ENCODE assay signal across 11 cellular contexts in genomic region chr12:59040651-59041050, GRCh38.
DNase-seq lines count a peak whose midpoint lies in the region; ATAC-seq and TF ChIP-seq lines count a peak whose summit lies in the region.
"Had no signal": no experiment of that assay in that cellular context is flagged by ENCODE, and none has a peak within 500 bp of the region (broad histone marks: within the 10 kb centered on the region; RNA-seq: fewer than 3 reads in every experiment).

No MANE protein-coding gene starts in this region.

- H3K4me2 ChIP-seq in PC-9 = peak overlapping the region; percentile 55

- H3K9me2 ChIP-seq in PC-9 (ENCODE audit: insufficient read depth) = no peaks in the 10 kb centered on the region; the same call in 1 of the 2 replicates

- no peaks in the 10 kb centered on the region for H3K27me3 ChIP-seq in PC-9 (ENCODE audit: insufficient read depth, low read depth)
- no peaks in the 10 kb centered on the region for H3K27me3 ChIP-seq in esophagus squamous epithelium

- no peaks in the 10 kb centered on the region for H4K20me1 ChIP-seq in PC-9 (ENCODE audit: insufficient read depth)

- peak overlapping the region; percentile 94 for H3K27ac Mint-ChIP-seq in Calu3 (ENCODE audit: unreplicated experiment)
- H3K27ac Mint-ChIP-seq in progenitor cell of endocrine pancreas = peak overlapping the region; percentile 25

- H3K4me3 Mint-ChIP-seq in Calu3 (ENCODE audit: low read depth, unreplicated experiment) (peak overlapping the region; percentile 28), progenitor cell of endocrine pancreas (ENCODE audit: low read depth) (no peak overlapping the region)

- TF ChIP-seq CTCF in Calu3 (IDR thresholded peaks at IDR 0.05; ENCODE audit: unreplicated experiment) (no peak), PC-9 (conservative IDR thresholded peaks at IDR 0.05) (no peak), esophagus squamous epithelium (IDR thresholded peaks at IDR 0.05) (no peak), progenitor cell of endocrine pancreas (IDR thresholded peaks at IDR 0.05; ENCODE audit: unreplicated experiment) (no peak)

- H3K27ac ChIP-seq in PC-9 (peak overlapping the region; percentile 69), esophagus squamous epithelium (peak overlapping the region; percentile 57 to 80 (median 78))

- H3K4me1 ChIP-seq in PC-9 (replicated peaks; ENCODE audit: insufficient read depth) = peaks cover 37% of the 10 kb centered on the region
- H3K4me1 ChIP-seq in esophagus squamous epithelium = peaks cover 17 to 73% (median 29%) of the 10 kb centered on the region in 3 donors

- no peak for DNase-seq in Calu3
- peak; percentile 10 to 52 for DNase-seq in PC-9
- no peak for DNase-seq in esophagus squamous epithelium (lab: John Stamatoyannopoulos, UW)
- no peak for DNase-seq in progenitor cell of endocrine pancreas (ENCODE audit: low spot score, unreplicated experiment)
- no peak for DNase-seq in mesenteric fat pad (ENCODE audit: low spot score)
- no peak for DNase-seq in activated naive CD4-positive, alpha-beta T cell (lab: John Stamatoyannopoulos, UW)
- DNase-seq: caudate nucleus, DMS79, NCI-H526 treated with DMSO at 0.1 percent for 48 hours had no signal

- peaks cover 2% of the 10 kb centered on the region; the same call in 1 of the 2 replicates for H3K9me3 ChIP-seq in PC-9 (ENCODE audit: insufficient read depth, low read depth)
- H3K9me3 ChIP-seq in esophagus squamous epithelium = no peaks in the 10 kb centered on the region

- no peaks in the 10 kb centered on the region for H3K79me2 ChIP-seq in PC-9 (ENCODE audit: low read depth)

- POLR2A ChIA-PET in PC-9 (lab: Charles Lee; ENCODE audit: unreplicated experiment) = interaction anchor here (0.5 kb wide), 1 partner anchor 23 kb away, joined by 4 read pairs; no protein-coding TSS in a partner anchor

- peaks cover 35% of the 10 kb centered on the region for H3K36me3 Mint-ChIP-seq in Calu3 (ENCODE audit: insufficient read depth, unreplicated experiment)
- H3K36me3 Mint-ChIP-seq in progenitor cell of endocrine pancreas (ENCODE audit: insufficient read depth) = no peaks in the 10 kb centered on the region

- no peak for TF ChIP-seq POLR2A in esophagus squamous epithelium (IDR thresholded peaks at IDR 0.05)

- no peaks in the 10 kb centered on the region for H3K9me3 Mint-ChIP-seq in Calu3 (ENCODE audit: low read depth, unreplicated experiment)
- H3K9me3 Mint-ChIP-seq in progenitor cell of endocrine pancreas (ENCODE audit: low read depth) = no peaks in the 10 kb centered on the region

- ATAC-seq in HG03025 (IDR thresholded peaks at IDR 0.05; ENCODE audit: low FRiP score, unreplicated experiment) (no peak), GM21825 (IDR thresholded peaks at IDR 0.05; ENCODE audit: unreplicated experiment) (no peak)

- H2AFZ ChIP-seq in PC-9 = no peak overlapping the region

- H3K27me3 Mint-ChIP-seq in Calu3 (ENCODE audit: unreplicated experiment) (no peaks in the 10 kb centered on the region), progenitor cell of endocrine pancreas (no peaks in the 10 kb centered on the region)

- peaks cover 28% of the 10 kb centered on the region for H3F3A ChIP-seq in PC-9 (ENCODE audit: insufficient read depth, low read depth)

- H3K4me1 Mint-ChIP-seq in Calu3 (ENCODE audit: low read depth, unreplicated experiment) = peaks cover 66% of the 10 kb centered on the region
- peaks cover 14% of the 10 kb centered on the region for H3K4me1 Mint-ChIP-seq in progenitor cell of endocrine pancreas (ENCODE audit: low read depth)

- H3K36me3 ChIP-seq in PC-9 (ENCODE audit: low read depth) (no peaks in the 10 kb centered on the region), esophagus squamous epithelium (no peaks in the 10 kb centered on the region)

- BruUV-seq in Calu3 (replicated peaks; lab: Mats Ljungman, UMichigan) = no TSS peak
- no TSS peak for BruUV-seq in PC-9 (replicated peaks; lab: Mats Ljungman, UMichigan)

- 0 to 8% methylated on average over 1 of the region's 1 CpG for WGBS in esophagus squamous epithelium, 2 donors

- intact Hi-C loops in Calu3 (cut with micrococcal nuclease; ENCODE audit: unreplicated experiment) (loop anchor here (1.0 to 10.0 kb wide), 2 partner anchors 102 to 976 kb away; no protein-coding TSS in a partner anchor), PC-9 (cut with micrococcal nuclease; ENCODE audit: unreplicated experiment) (loop anchor here (2.0 to 5.0 kb wide), 2 partner anchors 118 to 164 kb away; partner anchors contain the start of gene LRIG3), esophagus squamous epithelium (cut with DNase I) (loop anchor here (10.0 kb wide), 1 partner anchor 126 kb away; no protein-coding TSS in a partner anchor)

- CTCF ChIA-PET in Calu3 (lab: Charles Lee) (interaction anchor here (0.6 to 1.7 kb wide), 4 partner anchors 10 to 79 kb away, joined by 3 to 9 read pairs (median 6); no protein-coding TSS in a partner anchor), PC-9 (lab: Charles Lee) (interaction anchor here (0.6 to 0.7 kb wide), 2 partner anchors 8 to 121 kb away, joined by 7 to 12 read pairs; no protein-coding TSS in a partner anchor)

- no peak overlapping the region for H3K4me3 ChIP-seq in PC-9
- H3K4me3 ChIP-seq in esophagus squamous epithelium = peak overlapping the region in 1 of 4 donors; percentile 29

Comparison
In these comparisons a context has a peak if more than half of its experiments do, and no peak if none do; other contexts are left out.
1. DNase-seq: peak in PC-9 (2 of 2); none in Calu3 (single experiment), esophagus squamous epithelium (single experiment), progenitor cell of endocrine pancreas (single experiment), mesenteric fat pad (single experiment) and activated naive CD4-positive, alpha-beta T cell (0 of 4).